Comparison of ENCODE assay signal across 20 cellular contexts in the genomic region with DNA sequence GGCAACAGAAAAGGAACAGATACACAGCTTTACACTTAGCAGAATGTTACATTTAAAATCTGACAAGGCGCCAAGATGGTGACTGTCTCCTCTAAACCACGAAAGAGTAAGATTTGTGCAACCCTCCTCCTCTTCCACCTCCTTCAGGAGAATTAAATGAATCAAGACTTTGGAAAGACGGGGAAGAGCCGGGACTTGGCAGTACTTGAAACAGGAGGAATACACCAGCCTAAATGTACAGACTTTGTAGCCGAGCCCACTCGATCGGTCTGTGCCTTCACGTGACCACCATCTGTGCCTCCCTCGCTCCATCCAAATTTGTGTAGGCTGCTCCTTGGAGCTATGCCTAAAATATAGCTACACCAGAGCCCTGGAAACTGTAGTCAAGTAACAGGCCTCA. TPM values are rescaled to one million over a fixed set of nuclear protein-coding genes. Genes with fewer than 3 reads are reported as not detected.
DNase-seq lines count a peak whose midpoint lies in the region; ATAC-seq, FAIRE-seq and TF ChIP-seq lines count a peak whose summit lies in the region.
"Had no signal": no experiment of that assay in that cellular context is flagged by ENCODE, and none has a peak within 500 bp of the region (broad histone marks: within the 10 kb centered on the region; RNA-seq: fewer than 3 reads in every experiment).

No MANE protein-coding gene starts in this region.

- WGBS in mesenchymal stem cell: 98% methylated on average over 9 of the region's 9 CpGs

- H3K9me3 Mint-ChIP-seq in activated naive CD8-positive, alpha-beta T cell treated with anti-CD3 and anti-CD28 coated beads for 36 hours: peaks cover 2% of the 10 kb centered on the region
- H3K9me3 Mint-ChIP-seq: stimulated activated naive CD8-positive, alpha-beta T cell treated with anti-CD3 and anti-CD28 coated beads, Interleukin-15, amount 100 ng/mL, for 72 hours had no signal

- no peaks in the 10 kb centered on the region for H3K4me1 ChIP-seq in mesenchymal stem cell (ENCODE audit: control insufficient read depth, insufficient read depth, low read depth, low read length)
- H3K4me1 ChIP-seq: psoas muscle, vagina had no signal

- H3K14ac ChIP-seq in mesenchymal stem cell (ENCODE audit: low read length in 2 of 2): no peak overlapping the region

- H2AK5ac ChIP-seq in mesenchymal stem cell (ENCODE audit: low read length, severe bottlenecking): no peak overlapping the region

- ATAC-seq in GM18868 (IDR thresholded peaks at IDR 0.05; ENCODE audit: unreplicated experiment): no peak
- ATAC-seq: left cardiac atrium; PC-3; psoas muscle; SK-N-SH treated with all-trans-retinoic acid at 6 μM for 48 hours; stimulated activated naive CD8-positive, alpha-beta T cell treated with anti-CD3 and anti-CD28 coated beads, Interleukin-15, amount 100 ng/mL, for 72 hours had no signal

- peaks cover 26% of the 10 kb centered on the region for H3K27me3 Mint-ChIP-seq in activated naive CD8-positive, alpha-beta T cell treated with anti-CD3 and anti-CD28 coated beads for 36 hours

- H2BK15ac ChIP-seq in mesenchymal stem cell (ENCODE audit: low read depth, poor library complexity, severe bottlenecking): no peak overlapping the region

- no peaks in the 10 kb centered on the region for H3K27me3 ChIP-seq in bronchial epithelial cell (ENCODE audit: control insufficient read depth, insufficient read depth, low read length)
- peaks cover 0 to 17% of the 10 kb centered on the region in 2 experiments for H3K27me3 ChIP-seq in mesenchymal stem cell (ENCODE audit: control insufficient read depth in 1 of 2, insufficient read depth in 1 of 2, low read length in 2 of 2)
- H3K27me3 ChIP-seq: vagina had no signal

- no peak overlapping the region for H3K27ac ChIP-seq in mesenchymal stem cell (ENCODE audit: low read length, poor library complexity, severe bottlenecking)
- H3K27ac ChIP-seq: psoas muscle, vagina had no signal

- no peak overlapping the region for H4K91ac ChIP-seq in mesenchymal stem cell (ENCODE audit: low read length)

- no peak overlapping the region for H4K8ac ChIP-seq in mesenchymal stem cell (ENCODE audit: low read length)

- no peaks in the 10 kb centered on the region for H3K4me1 Mint-ChIP-seq in activated naive CD8-positive, alpha-beta T cell treated with anti-CD3 and anti-CD28 coated beads for 36 hours
- H3K4me1 Mint-ChIP-seq: stimulated activated naive CD8-positive, alpha-beta T cell treated with anti-CD3 and anti-CD28 coated beads, Interleukin-15, amount 100 ng/mL, for 72 hours had no signal

- no peak overlapping the region for H3K4me2 ChIP-seq in mesenchymal stem cell (ENCODE audit: low read length, poor library complexity, severe bottlenecking)

- no peak overlapping the region for H3K23ac ChIP-seq in mesenchymal stem cell (ENCODE audit: low read length in 2 of 2)

- peak; percentile 93 for DNase-seq in DMS 273 (lab: John Stamatoyannopoulos, UW; ENCODE audit: unreplicated experiment)
- peak; percentile 20 for DNase-seq in NCI-H226
- no peak for DNase-seq in bronchial epithelial cell (ENCODE audit: low read depth)
- no peak for DNase-seq in mesenchymal stem cell
- no peak for DNase-seq in effector CD4-positive, alpha-beta T cell
- no peak for DNase-seq in activated naive CD8-positive, alpha-beta T cell treated with anti-CD3 and anti-CD28 coated beads for 36 hours
- DNase-seq in foreskin melanocyte: no peak
- DNase-seq: activated CD4-positive, alpha-beta T cell treated with anti-CD3 and anti-CD28 coated beads, Interleukin-2, amount 50 U/mL, for 1 hour; erythroblast; left cardiac atrium; NCI-H1417 treated with DMSO at 0.1 percent for 48 hours; NCI-H510A; PC-3; psoas muscle; stimulated activated naive CD8-positive, alpha-beta T cell treated with anti-CD3 and anti-CD28 coated beads, Interleukin-15, amount 100 ng/mL, for 72 hours had no signal

- TF ChIP-seq CTCF in bronchial epithelial cell (IDR thresholded peaks at IDR 0.05; ENCODE audit: insufficient read depth, low read length, severe bottlenecking): no peak

- H3K9ac ChIP-seq in mesenchymal stem cell (ENCODE audit: low read length): peak overlapping the region; percentile 29

- peak; percentile 62 for FAIRE-seq in bronchial epithelial cell (lab: Jason Lieb, UNC)
- FAIRE-seq: colon had no signal

- no peaks in the 10 kb centered on the region for H3K9me3 ChIP-seq in mesenchymal stem cell (ENCODE audit: control insufficient read depth, low read length)
- H3K9me3 ChIP-seq: psoas muscle, vagina had no signal

- no peak overlapping the region for H3K4me3 Mint-ChIP-seq in activated naive CD8-positive, alpha-beta T cell treated with anti-CD3 and anti-CD28 coated beads for 36 hours
- H3K4me3 Mint-ChIP-seq: activated naive CD8-positive, alpha-beta T cell; stimulated activated naive CD8-positive, alpha-beta T cell treated with anti-CD3 and anti-CD28 coated beads, Interleukin-15, amount 100 ng/mL, for 72 hours had no signal

- H2BK120ac ChIP-seq in mesenchymal stem cell (ENCODE audit: low read depth, low read length): no peak overlapping the region

- H2BK12ac ChIP-seq in mesenchymal stem cell (ENCODE audit: low read length in 2 of 2): no peak overlapping the region

- no peaks in the 10 kb centered on the region for H3K36me3 Mint-ChIP-seq in activated naive CD8-positive, alpha-beta T cell treated with anti-CD3 and anti-CD28 coated beads for 36 hours
- H3K36me3 Mint-ChIP-seq: activated naive CD8-positive, alpha-beta T cell had no signal

- no peak overlapping the region for H2AFZ ChIP-seq in mesenchymal stem cell (ENCODE audit: low read depth, low read length)

- no peak overlapping the region for H2BK5ac ChIP-seq in mesenchymal stem cell (ENCODE audit: low read depth, low read length, poor library complexity, severe bottlenecking)

- H3K4ac ChIP-seq in mesenchymal stem cell (ENCODE audit: low read depth in 1 of 2, low read length in 2 of 2): no peak overlapping the region

- H3K18ac ChIP-seq in mesenchymal stem cell (ENCODE audit: low read depth in 1 of 2, low read length in 2 of 2): no peak overlapping the region

- no peaks in the 10 kb centered on the region for H3K79me1 ChIP-seq in mesenchymal stem cell (replicated peaks; ENCODE audit: low read length, poor library complexity, severe bottlenecking)

- H3K36me3 ChIP-seq in bronchial epithelial cell (ENCODE audit: control insufficient read depth, insufficient read depth, low read length): no peaks in the 10 kb centered on the region
- no peaks in the 10 kb centered on the region for H3K36me3 ChIP-seq in mesenchymal stem cell (ENCODE audit: control insufficient read depth in 1 of 2, insufficient read depth in 2 of 2, low read depth in 1 of 2, low read length in 2 of 2)
- H3K36me3 ChIP-seq: vagina had no signal

- H3K4me3 ChIP-seq in bronchial epithelial cell (ENCODE audit: low read depth, low read length) (no peak overlapping the region), mesenchymal stem cell (ENCODE audit: insufficient read depth in 1 of 2, low read depth in 1 of 2, low read length in 2 of 2) (no peak overlapping the region)
- H3K4me3 ChIP-seq: psoas muscle, vagina had no signal

- no peak overlapping the region for H3K27ac Mint-ChIP-seq in activated naive CD8-positive, alpha-beta T cell treated with anti-CD3 and anti-CD28 coated beads for 36 hours
- H3K27ac Mint-ChIP-seq: activated naive CD8-positive, alpha-beta T cell; stimulated activated naive CD8-positive, alpha-beta T cell treated with anti-CD3 and anti-CD28 coated beads, Interleukin-15, amount 100 ng/mL, for 72 hours had no signal

RNA-seq across cellular contexts. Expression of a gene that starts 38.2 kb away (rescaled TPM):
- 0.26 and 0.38 TPM in 2 replicates for total RNA-seq in bronchial epithelial cell
- polyA plus RNA-seq in mesenchymal stem cell (2013, experiment 1 of 2): 8.3 TPM
- polyA plus RNA-seq in mesenchymal stem cell (2013, experiment 2 of 2): 7.6 TPM
- total RNA-seq in activated naive CD8-positive, alpha-beta T cell treated with anti-CD3 and anti-CD28 coated beads for 36 hours: not detected

Comparison
In these comparisons a context has a peak if more than half of its experiments do, and no peak if none do; other contexts are left out.
1. DNase-seq: peak in DMS 273 (single experiment) and NCI-H226 (single experiment); none in bronchial epithelial cell (single experiment), mesenchymal stem cell (single experiment), effector CD4-positive, alpha-beta T cell (single experiment), activated naive CD8-positive, alpha-beta T cell treated with anti-CD3 and anti-CD28 coated beads for 36 hours (single experiment) and foreskin melanocyte (single experiment).